ENCODE assay signal across 1 cellular context in the genomic region with DNA sequence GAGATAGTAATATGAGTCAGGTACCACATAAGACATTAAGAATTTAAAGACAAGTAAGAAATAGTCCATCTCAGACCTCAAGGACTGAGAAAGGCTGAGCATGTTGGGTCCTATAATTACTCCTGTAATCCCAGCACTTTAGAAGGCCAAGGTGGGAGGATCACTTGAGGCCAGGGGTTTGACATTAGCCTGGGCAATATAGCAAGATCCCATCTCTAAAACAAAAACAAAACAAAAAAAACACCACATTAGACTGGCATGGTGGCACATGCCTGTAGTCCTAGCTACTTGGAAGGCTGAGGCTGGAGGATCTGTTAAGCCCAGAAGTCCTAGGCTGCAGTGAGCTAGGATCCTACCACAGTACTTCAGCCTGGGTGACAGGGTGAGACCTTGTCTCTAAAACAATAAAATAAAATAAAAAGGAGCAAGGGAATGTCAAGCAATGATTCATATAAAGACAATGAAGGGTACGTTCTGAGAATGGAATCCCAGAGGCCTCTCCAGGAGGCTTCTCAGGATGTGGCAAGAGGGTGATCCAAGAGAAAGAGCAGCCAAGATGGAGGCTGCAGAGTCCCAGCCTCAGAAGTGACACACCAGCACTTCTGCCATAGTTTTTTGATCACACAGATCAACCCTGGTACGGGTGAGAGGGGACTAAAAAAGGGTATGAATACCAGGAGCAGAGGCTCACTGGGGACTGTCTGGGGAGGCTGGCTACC.
A peak's percentile ranks its signal among the peaks of the same experiment; 100 is the strongest.
TF ChIP-seq lines count a peak whose summit lies in the region.

No MANE protein-coding gene starts in this region.

TF ChIP-seq in SK-N-SH treated with all-trans-retinoic acid at 6 μM for 48 hours, 23 proteins besides CTCF, POLR2A, EP300 and RAD21 (continued from another document):
- no peak for TF ChIP-seq TOX (CRISPR knock-in tag; IDR thresholded peaks at IDR 0.05; ENCODE audit: borderline replicate concordance)
- peak; percentile 31; the same call in 1 of the 2 replicates for TF ChIP-seq ISL1 (CRISPR knock-in tag; IDR thresholded peaks at IDR 0.05)
- TF ChIP-seq, protein P1, sequence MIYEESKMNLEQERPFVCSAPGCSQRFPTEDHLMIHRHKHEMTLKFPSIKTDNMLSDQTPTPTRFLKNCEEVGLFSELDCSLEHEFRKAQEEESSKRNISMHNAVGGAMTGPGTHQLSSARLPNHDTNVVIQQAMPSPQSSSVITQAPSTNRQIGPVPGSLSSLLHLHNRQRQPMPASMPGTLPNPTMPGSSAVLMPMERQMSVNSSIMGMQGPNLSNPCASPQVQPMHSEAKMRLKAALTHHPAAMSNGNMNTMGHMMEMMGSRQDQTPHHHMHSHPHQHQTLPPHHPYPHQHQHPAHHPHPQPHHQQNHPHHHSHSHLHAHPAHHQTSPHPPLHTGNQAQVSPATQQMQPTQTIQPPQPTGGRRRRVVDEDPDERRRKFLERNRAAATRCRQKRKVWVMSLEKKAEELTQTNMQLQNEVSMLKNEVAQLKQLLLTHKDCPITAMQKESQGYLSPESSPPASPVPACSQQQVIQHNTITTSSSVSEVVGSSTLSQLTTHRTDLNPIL (CRISPR knock-in tag; IDR thresholded peaks at IDR 0.05; ENCODE audit: low read depth) = no peak
